Comparison of ENCODE assay signal across 24 cellular contexts in the genomic region with DNA sequence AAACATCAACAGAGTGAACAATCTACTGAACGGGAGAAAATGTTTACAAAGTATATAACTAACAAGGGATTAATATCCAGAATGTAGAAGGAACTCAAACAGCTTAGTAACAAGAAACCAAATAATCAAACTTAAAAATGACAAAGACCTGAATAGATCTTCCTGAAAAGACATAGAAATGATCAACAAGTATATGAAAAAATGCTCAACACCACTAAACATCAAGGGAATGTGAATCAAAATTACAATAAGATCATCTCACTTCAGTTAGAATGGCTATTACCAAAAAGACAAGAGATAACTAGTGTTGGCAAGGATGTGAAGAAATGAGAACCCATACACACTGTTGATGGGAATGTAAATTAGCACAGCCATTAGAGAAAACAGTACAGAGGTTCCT.
DNase-seq lines count a peak whose midpoint lies in the region; ATAC-seq, FAIRE-seq and TF ChIP-seq lines count a peak whose summit lies in the region.
"Had no signal": no experiment of that assay in that cellular context is flagged by ENCODE, and none has a peak within 500 bp of the region (broad histone marks: within the 10 kb centered on the region; RNA-seq: fewer than 3 reads in every experiment).

No MANE protein-coding gene starts in this region.

- CTCF ChIA-PET in OCI-LY7 (lab: Charles Lee; ENCODE audit: unreplicated experiment) = no interaction called here

- H3K27ac ChIP-seq in neutrophil = peak overlapping the region; percentile 28
- H3K27ac ChIP-seq in effector memory CD4-positive, alpha-beta T cell (ENCODE audit: insufficient read depth, low read length, poor library complexity, severe bottlenecking) = no peak overlapping the region
- no peak overlapping the region for H3K27ac ChIP-seq in OCI-LY7 (ENCODE audit: low read depth, low read length, poor library complexity, severe bottlenecking)
- H3K27ac ChIP-seq: A549; BLaER1 treated with 17β-estradiol and CSF1 and Interleukin-3, amounts not matched to agents 10 nM and 100 nM; GM23248 had no signal

- TF ChIP-seq POLR2A in GM12891 (IDR thresholded peaks at IDR 0.05; ENCODE audit: low read depth, low read length) = no peak
- TF ChIP-seq POLR2A in H54 (IDR thresholded peaks at IDR 0.05; ENCODE audit: low read depth, low read length) = no peak

- H3K27me3 ChIP-seq in neutrophil = no peaks in the 10 kb centered on the region
- H3K27me3 ChIP-seq in effector memory CD4-positive, alpha-beta T cell (replicated peaks; ENCODE audit: control insufficient read depth, insufficient read depth, low read length, poor library complexity, severe bottlenecking) = no peaks in the 10 kb centered on the region
- H3K27me3 ChIP-seq: BE2C; BLaER1 treated with 17β-estradiol and CSF1 and Interleukin-3, amounts not matched to agents 10 nM and 100 nM had no signal

- H2AFZ ChIP-seq in OCI-LY7 (ENCODE audit: low read length) = no peak overlapping the region
- H2AFZ ChIP-seq: GM23248 had no signal

- POLR2A ChIA-PET in OCI-LY7 (lab: Charles Lee) = no interaction called here

- peaks cover 0 to 1% (median 0%) of the 10 kb centered on the region in 3 donors for H3K27me3 Mint-ChIP-seq in CD14-positive monocyte (ENCODE audit: low read depth in 3 of 3)
- H3K27me3 Mint-ChIP-seq: CD4-positive, CD25-positive, alpha-beta regulatory T cell had no signal

- H3K36me3 Mint-ChIP-seq in CD14-positive monocyte = peaks cover 12 to 14% of the 10 kb centered on the region in 2 donors
- H3K36me3 Mint-ChIP-seq: CD4-positive, CD25-positive, alpha-beta regulatory T cell; CD8-positive, alpha-beta T cell had no signal

- no peaks in the 10 kb centered on the region for H3K36me3 ChIP-seq in neutrophil
- H3K36me3 ChIP-seq in effector memory CD4-positive, alpha-beta T cell (ENCODE audit: control insufficient read depth, insufficient read depth, low read length) = no peaks in the 10 kb centered on the region
- no peaks in the 10 kb centered on the region for H3K36me3 ChIP-seq in OCI-LY7 (ENCODE audit: insufficient read depth, low read length)
- H3K36me3 ChIP-seq: BE2C had no signal

- no peaks in the 10 kb centered on the region for H3K79me2 ChIP-seq in OCI-LY7 (ENCODE audit: insufficient read depth, low read depth, low read length)

- TF ChIP-seq CTCF in CD14-positive monocyte (IDR thresholded peaks at IDR 0.05) (no peak), neutrophil (IDR thresholded peaks at IDR 0.05) (no peak), OCI-LY7 (conservative IDR thresholded peaks at IDR 0.05; ENCODE audit: low read length) (no peak)

- peak overlapping the region in 5 of 7 donors; percentile 1 to 79 (median 76) for H3K27ac Mint-ChIP-seq in CD14-positive monocyte
- H3K27ac Mint-ChIP-seq: CD4-positive, CD25-positive, alpha-beta regulatory T cell; CD8-positive, alpha-beta T cell; H9; HFFc6 had no signal

- H3K9me3 ChIP-seq in neutrophil (no peaks in the 10 kb centered on the region), OCI-LY7 (ENCODE audit: low read length) (no peaks in the 10 kb centered on the region)
- H3K9me3 ChIP-seq in effector memory CD4-positive, alpha-beta T cell (ENCODE audit: control insufficient read depth, low read length) = no peaks in the 10 kb centered on the region
- H3K9me3 ChIP-seq: A549; BE2C; BLaER1 treated with 17β-estradiol and CSF1 and Interleukin-3, amounts not matched to agents 10 nM and 100 nM; Caco-2 had no signal

- H3K4me3 Mint-ChIP-seq in CD14-positive monocyte = no peak overlapping the region
- H3K4me3 Mint-ChIP-seq: CD4-positive, CD25-positive, alpha-beta regulatory T cell; CD8-positive, alpha-beta T cell; H9 had no signal

- H3K4me1 ChIP-seq in neutrophil (ENCODE audit: control insufficient read depth in 1 of 2, insufficient read depth in 1 of 2, low read depth in 1 of 2, low read length in 1 of 2) (peaks cover 30 to 34% of the 10 kb centered on the region in 2 experiments), OCI-LY7 (ENCODE audit: insufficient read depth, low read length, poor library complexity, severe bottlenecking) (no peaks in the 10 kb centered on the region)
- no peaks in the 10 kb centered on the region for H3K4me1 ChIP-seq in effector memory CD4-positive, alpha-beta T cell (ENCODE audit: control insufficient read depth, insufficient read depth, low read length, poor library complexity, severe bottlenecking)
- H3K4me1 ChIP-seq: A549, BE2C, Caco-2 had no signal

- H3K9me3 Mint-ChIP-seq in CD14-positive monocyte = peaks cover 0 to 2% (median 0%) of the 10 kb centered on the region in 7 donors
- H3K9me3 Mint-ChIP-seq: CD8-positive, alpha-beta T cell; HFFc6 had no signal

- intact Hi-C loops in CD14-positive monocyte (cut with micrococcal nuclease) = no loop called here
- intact Hi-C loops in OCI-LY7 (cut with micrococcal nuclease; ENCODE audit: unreplicated experiment) = no loop called here

- H4K20me1 ChIP-seq in OCI-LY7 (ENCODE audit: insufficient read depth, low read length) = no peaks in the 10 kb centered on the region

- FAIRE-seq in GM12891 (lab: Jason Lieb, UNC) = peak; percentile 72
- FAIRE-seq in H54 (lab: Jason Lieb, UNC) = peak; percentile 85
- FAIRE-seq: A549, GM18507, H1 had no signal

- DNase-seq in CD14-positive monocyte (ENCODE audit: low spot score) (no peak), GM12891 (ENCODE audit: insufficient read length, low spot score) (no peak), H54 (ENCODE audit: insufficient read length, low spot score) (no peak), OCI-LY7 (ENCODE audit: low spot score) (no peak)
- no peak for DNase-seq in effector memory CD4-positive, alpha-beta T cell
- DNase-seq: 8988T; ACHN; AML-193; BE2C; Caco-2; CD4-positive, CD25-positive, alpha-beta regulatory T cell; CD8-positive, alpha-beta T cell; DMS153; DND-41; GM23248; H9; HFFc6 had no signal

- no peaks in the 10 kb centered on the region for H3K9me2 ChIP-seq in OCI-LY7 (ENCODE audit: insufficient read depth, low read length)

- no peak for ATAC-seq in HG02970 (IDR thresholded peaks at IDR 0.05; ENCODE audit: low FRiP score, unreplicated experiment)
- ATAC-seq: A549; CD8-positive, alpha-beta T cell; HCT116 had no signal

- no TSS peak for BruUV-seq in OCI-LY7 (replicated peaks; lab: Mats Ljungman, UMichigan)

- H3K4me3 ChIP-seq in neutrophil (ENCODE audit: low read depth in 1 of 2, low read length in 1 of 2) (no peak overlapping the region), OCI-LY7 (ENCODE audit: low read depth, low read length, poor library complexity, severe bottlenecking) (no peak overlapping the region)
- no peak overlapping the region for H3K4me3 ChIP-seq in effector memory CD4-positive, alpha-beta T cell (ENCODE audit: insufficient read depth, low read depth, low read length, poor library complexity, severe bottlenecking)
- H3K4me3 ChIP-seq: A549; BLaER1 treated with 17β-estradiol and CSF1 and Interleukin-3, amounts not matched to agents 10 nM and 100 nM; GM23248 had no signal

- H3K4me2 ChIP-seq in OCI-LY7 (ENCODE audit: low read length) = no peak overlapping the region
- H3K4me2 ChIP-seq: A549 had no signal

- H3K4me1 Mint-ChIP-seq in CD14-positive monocyte = peaks cover 44% of the 10 kb centered on the region
- H3K4me1 Mint-ChIP-seq: CD4-positive, CD25-positive, alpha-beta regulatory T cell had no signal

TF ChIP-seq in GM12891, 5 proteins besides CTCF, POLR2A, EP300 and RAD21:
- TF ChIP-seq TAF1 (IDR thresholded peaks at IDR 0.05; ENCODE audit: low read depth, low read length) (no peak), SPI1 (IDR thresholded peaks at IDR 0.05; ENCODE audit: low read depth, low read length) (no peak), POU2F2 (IDR thresholded peaks at IDR 0.05; ENCODE audit: low read depth, low read length) (no peak), POLR2AphosphoS5 (IDR thresholded peaks at IDR 0.05; ENCODE audit: low read depth, low read length) (no peak), PAX5 (IDR thresholded peaks at IDR 0.05; ENCODE audit: insufficient read depth, low read length, severe bottlenecking) (no peak)
